Comparison of ENCODE assay signal across 1 cellular context in genomic region chr10:44978570-44979280, GRCh38.
TF ChIP-seq lines count a peak whose summit lies in the region.

A gene with protein sequence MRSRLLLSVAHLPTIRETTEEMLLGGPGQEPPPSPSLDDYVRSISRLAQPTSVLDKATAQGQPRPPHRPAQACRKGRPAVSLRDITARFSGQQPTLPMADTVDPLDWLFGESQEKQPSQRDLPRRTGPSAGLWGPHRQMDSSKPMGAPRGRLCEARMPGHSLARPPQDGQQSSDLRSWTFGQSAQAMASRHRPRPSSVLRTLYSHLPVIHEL (minus strand): TSS chr10:44978809. CDS start chr10:44978030, 779 bp downstream.

TF ChIP-seq in HepG2, 621 proteins besides CTCF, POLR2A, EP300 and RAD21 (continued from another document and continues in another):
- TF ChIP-seq PAXIP1 (CRISPR knock-in tag; conservative IDR thresholded peaks at IDR 0.05) (peak; percentile 90), ZNF331 (CRISPR knock-in tag; IDR thresholded peaks at IDR 0.05) (peak; percentile 83), SAP130 (CRISPR knock-in tag; IDR thresholded peaks at IDR 0.05; ENCODE audit: low read depth) (peak; percentile 94), ZNF598 (CRISPR knock-in tag; IDR thresholded peaks at IDR 0.05; ENCODE audit: borderline replicate concordance) (peak; percentile 70; the same call in 1 of the 2 replicates), SNAPC2 (CRISPR knock-in tag; IDR thresholded peaks at IDR 0.05) (no peak; the same call in 1 of the 2 replicates), DMTF1 (CRISPR knock-in tag; IDR thresholded peaks at IDR 0.05) (no peak), KDM5A (IDR thresholded peaks at IDR 0.05; ENCODE audit: borderline replicate concordance, low read length) (no peak), ISL2 (CRISPR knock-in tag; IDR thresholded peaks at IDR 0.05) (peak; percentile 78; the same call in 1 of the 2 replicates), NAIF1 (CRISPR knock-in tag; IDR thresholded peaks at IDR 0.05; ENCODE audit: borderline replicate concordance) (peak; percentile 87), ZNF207 (IDR thresholded peaks at IDR 0.05; ENCODE audit: borderline replicate concordance) (no peak), FOXA1 (IDR thresholded peaks at IDR 0.05) (no peak), FOXA1 (CRISPR knock-in tag; IDR thresholded peaks at IDR 0.05) (peak; percentile 87), ZMYM4 (CRISPR knock-in tag; IDR thresholded peaks at IDR 0.05) (peak; percentile 85), POLR2G (IDR thresholded peaks at IDR 0.05; ENCODE audit: low read depth, low read length) (peak; percentile 99), XBP1 (CRISPR knock-in tag; IDR thresholded peaks at IDR 0.05) (peak; percentile 72), ZNF790 (CRISPR knock-in tag; IDR thresholded peaks at IDR 0.05; ENCODE audit: borderline replicate concordance) (no peak), NRL (CRISPR knock-in tag; IDR thresholded peaks at IDR 0.05; ENCODE audit: borderline replicate concordance) (no peak), ZNF282 (IDR thresholded peaks at IDR 0.05; ENCODE audit: partially characterized antibody) (no peak), FOXM1 (CRISPR knock-in tag; IDR thresholded peaks at IDR 0.05) (no peak), ZNF678 (CRISPR knock-in tag; IDR thresholded peaks at IDR 0.05) (no peak), ZNF629 (CRISPR knock-in tag; conservative IDR thresholded peaks at IDR 0.05) (no peak; the same call in 1 of the 2 replicates), NFE2L2 (IDR thresholded peaks at IDR 0.05; ENCODE audit: low read length) (no peak; the same call in 1 of the 2 replicates), BHLHE40 (IDR thresholded peaks at IDR 0.05; ENCODE audit: low read length) (peak; percentile 53; the same call in 1 of the 2 replicates), ZNF703 (CRISPR knock-in tag; IDR thresholded peaks at IDR 0.05; ENCODE audit: borderline replicate concordance) (peak; percentile 50; the same call in 1 of the 2 replicates), MEIS1 (CRISPR knock-in tag; IDR thresholded peaks at IDR 0.05; ENCODE audit: borderline replicate concordance) (peak; percentile 100), ZNF317 (CRISPR knock-in tag; IDR thresholded peaks at IDR 0.05) (no peak; the same call in 1 of the 2 replicates), DPF2 (CRISPR knock-in tag; IDR thresholded peaks at IDR 0.05; ENCODE audit: borderline replicate concordance, low read depth) (peak; percentile 63; the same call in 1 of the 2 replicates), ARNT (IDR thresholded peaks at IDR 0.05) (no peak), GTF3A (CRISPR knock-in tag; conservative IDR thresholded peaks at IDR 0.05) (no peak), PHF5A (CRISPR knock-in tag; IDR thresholded peaks at IDR 0.05; ENCODE audit: low read depth, unreplicated experiment) (peak; percentile 89), ZNF17 (CRISPR knock-in tag; IDR thresholded peaks at IDR 0.05) (no peak; the same call in 1 of the 2 replicates), YEATS4 (CRISPR knock-in tag; IDR thresholded peaks at IDR 0.05; ENCODE audit: borderline replicate concordance) (no peak), ARID2 (CRISPR knock-in tag; IDR thresholded peaks at IDR 0.05; ENCODE audit: borderline replicate concordance) (no peak), HMG20A (CRISPR knock-in tag; IDR thresholded peaks at IDR 0.05; ENCODE audit: borderline replicate concordance) (peak; percentile 88), NFKB2 (CRISPR knock-in tag; IDR thresholded peaks at IDR 0.05; ENCODE audit: borderline replicate concordance) (peak; percentile 76), ZNF672 (CRISPR knock-in tag; IDR thresholded peaks at IDR 0.05) (no peak), SP2 (CRISPR knock-in tag; IDR thresholded peaks at IDR 0.05) (peak; percentile 49), ZNF841 (CRISPR knock-in tag; IDR thresholded peaks at IDR 0.05; ENCODE audit: borderline replicate concordance) (no peak), NFE2 (CRISPR knock-in tag; IDR thresholded peaks at IDR 0.05) (no peak), NBN (conservative IDR thresholded peaks at IDR 0.05) (no peak), PITX1 (CRISPR knock-in tag; IDR thresholded peaks at IDR 0.05) (peak; percentile 24; the same call in 1 of the 2 replicates), KDM2A (CRISPR knock-in tag; IDR thresholded peaks at IDR 0.05; ENCODE audit: borderline replicate concordance, low read depth) (peak; percentile 84), ZNF260 (CRISPR knock-in tag; IDR thresholded peaks at IDR 0.05; ENCODE audit: borderline replicate concordance, low read depth) (no peak), ZNF782 (CRISPR knock-in tag; IDR thresholded peaks at IDR 0.05; ENCODE audit: borderline replicate concordance) (peak; percentile 41; the same call in 1 of the 2 replicates), ZNF432 (CRISPR knock-in tag; IDR thresholded peaks at IDR 0.05; ENCODE audit: borderline replicate concordance) (no peak), PPARG (CRISPR knock-in tag; conservative IDR thresholded peaks at IDR 0.05) (peak; percentile 90), ZC3H4 (CRISPR knock-in tag; IDR thresholded peaks at IDR 0.05; ENCODE audit: borderline replicate concordance) (peak; percentile 95)
- TF ChIP-seq, protein P1, sequence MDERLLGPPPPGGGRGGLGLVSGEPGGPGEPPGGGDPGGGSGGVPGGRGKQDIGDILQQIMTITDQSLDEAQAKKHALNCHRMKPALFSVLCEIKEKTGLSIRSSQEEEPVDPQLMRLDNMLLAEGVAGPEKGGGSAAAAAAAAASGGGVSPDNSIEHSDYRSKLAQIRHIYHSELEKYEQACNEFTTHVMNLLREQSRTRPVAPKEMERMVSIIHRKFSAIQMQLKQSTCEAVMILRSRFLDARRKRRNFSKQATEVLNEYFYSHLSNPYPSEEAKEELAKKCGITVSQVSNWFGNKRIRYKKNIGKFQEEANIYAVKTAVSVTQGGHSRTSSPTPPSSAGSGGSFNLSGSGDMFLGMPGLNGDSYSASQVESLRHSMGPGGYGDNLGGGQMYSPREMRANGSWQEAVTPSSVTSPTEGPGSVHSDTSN (CRISPR knock-in tag; IDR thresholded peaks at IDR 0.05): peak; percentile 97
- TF ChIP-seq, protein P2, sequence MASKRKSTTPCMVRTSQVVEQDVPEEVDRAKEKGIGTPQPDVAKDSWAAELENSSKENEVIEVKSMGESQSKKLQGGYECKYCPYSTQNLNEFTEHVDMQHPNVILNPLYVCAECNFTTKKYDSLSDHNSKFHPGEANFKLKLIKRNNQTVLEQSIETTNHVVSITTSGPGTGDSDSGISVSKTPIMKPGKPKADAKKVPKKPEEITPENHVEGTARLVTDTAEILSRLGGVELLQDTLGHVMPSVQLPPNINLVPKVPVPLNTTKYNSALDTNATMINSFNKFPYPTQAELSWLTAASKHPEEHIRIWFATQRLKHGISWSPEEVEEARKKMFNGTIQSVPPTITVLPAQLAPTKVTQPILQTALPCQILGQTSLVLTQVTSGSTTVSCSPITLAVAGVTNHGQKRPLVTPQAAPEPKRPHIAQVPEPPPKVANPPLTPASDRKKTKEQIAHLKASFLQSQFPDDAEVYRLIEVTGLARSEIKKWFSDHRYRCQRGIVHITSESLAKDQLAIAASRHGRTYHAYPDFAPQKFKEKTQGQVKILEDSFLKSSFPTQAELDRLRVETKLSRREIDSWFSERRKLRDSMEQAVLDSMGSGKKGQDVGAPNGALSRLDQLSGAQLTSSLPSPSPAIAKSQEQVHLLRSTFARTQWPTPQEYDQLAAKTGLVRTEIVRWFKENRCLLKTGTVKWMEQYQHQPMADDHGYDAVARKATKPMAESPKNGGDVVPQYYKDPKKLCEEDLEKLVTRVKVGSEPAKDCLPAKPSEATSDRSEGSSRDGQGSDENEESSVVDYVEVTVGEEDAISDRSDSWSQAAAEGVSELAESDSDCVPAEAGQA (IDR thresholded peaks at IDR 0.05; ENCODE audit: low read depth): no peak
- TF ChIP-seq, protein P2 (CRISPR knock-in tag; IDR thresholded peaks at IDR 0.05; ENCODE audit: borderline replicate concordance): peak; percentile 100; the same call in 1 of the 2 replicates
- TF ChIP-seq, protein P3, sequence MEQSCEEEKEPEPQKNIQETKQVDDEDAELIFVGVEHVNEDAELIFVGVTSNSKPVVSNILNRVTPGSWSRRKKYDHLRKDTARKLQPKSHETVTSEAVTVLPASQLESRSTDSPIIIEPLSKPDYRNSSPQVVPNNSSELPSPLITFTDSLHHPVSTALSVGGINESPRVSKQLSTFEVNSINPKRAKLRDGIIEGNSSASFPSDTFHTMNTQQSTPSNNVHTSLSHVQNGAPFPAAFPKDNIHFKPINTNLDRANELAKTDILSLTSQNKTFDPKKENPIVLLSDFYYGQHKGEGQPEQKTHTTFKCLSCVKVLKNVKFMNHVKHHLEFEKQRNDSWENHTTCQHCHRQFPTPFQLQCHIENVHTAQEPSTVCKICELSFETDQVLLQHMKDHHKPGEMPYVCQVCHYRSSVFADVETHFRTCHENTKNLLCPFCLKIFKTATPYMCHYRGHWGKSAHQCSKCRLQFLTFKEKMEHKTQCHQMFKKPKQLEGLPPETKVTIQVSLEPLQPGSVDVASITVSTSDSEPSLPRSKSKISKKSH (CRISPR knock-in tag; IDR thresholded peaks at IDR 0.05; ENCODE audit: borderline replicate concordance): peak; percentile 19; the same call in 1 of the 2 replicates
- TF ChIP-seq, protein P4, sequence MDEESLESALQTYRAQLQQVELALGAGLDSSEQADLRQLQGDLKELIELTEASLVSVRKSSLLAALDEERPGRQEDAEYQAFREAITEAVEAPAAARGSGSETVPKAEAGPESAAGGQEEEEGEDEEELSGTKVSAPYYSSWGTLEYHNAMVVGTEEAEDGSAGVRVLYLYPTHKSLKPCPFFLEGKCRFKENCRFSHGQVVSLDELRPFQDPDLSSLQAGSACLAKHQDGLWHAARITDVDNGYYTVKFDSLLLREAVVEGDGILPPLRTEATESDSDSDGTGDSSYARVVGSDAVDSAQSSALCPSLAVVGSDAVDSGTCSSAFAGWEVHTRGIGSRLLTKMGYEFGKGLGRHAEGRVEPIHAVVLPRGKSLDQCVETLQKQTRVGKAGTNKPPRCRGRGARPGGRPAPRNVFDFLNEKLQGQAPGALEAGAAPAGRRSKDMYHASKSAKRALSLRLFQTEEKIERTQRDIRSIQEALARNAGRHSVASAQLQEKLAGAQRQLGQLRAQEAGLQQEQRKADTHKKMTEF (CRISPR knock-in tag; IDR thresholded peaks at IDR 0.05): peak; percentile 96
- TF ChIP-seq, protein P5, sequence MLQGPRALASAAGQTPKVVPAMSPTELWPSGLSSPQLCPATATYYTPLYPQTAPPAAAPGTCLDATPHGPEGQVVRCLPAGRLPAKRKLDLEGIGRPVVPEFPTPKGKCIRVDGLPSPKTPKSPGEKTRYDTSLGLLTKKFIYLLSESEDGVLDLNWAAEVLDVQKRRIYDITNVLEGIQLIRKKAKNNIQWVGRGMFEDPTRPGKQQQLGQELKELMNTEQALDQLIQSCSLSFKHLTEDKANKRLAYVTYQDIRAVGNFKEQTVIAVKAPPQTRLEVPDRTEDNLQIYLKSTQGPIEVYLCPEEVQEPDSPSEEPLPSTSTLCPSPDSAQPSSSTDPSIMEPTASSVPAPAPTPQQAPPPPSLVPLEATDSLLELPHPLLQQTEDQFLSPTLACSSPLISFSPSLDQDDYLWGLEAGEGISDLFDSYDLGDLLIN (CRISPR knock-in tag; IDR thresholded peaks at IDR 0.05; ENCODE audit: borderline replicate concordance): peak; percentile 54; the same call in 1 of the 2 replicates
